ENCODE assay signal across 1 cellular context in the genomic region with DNA sequence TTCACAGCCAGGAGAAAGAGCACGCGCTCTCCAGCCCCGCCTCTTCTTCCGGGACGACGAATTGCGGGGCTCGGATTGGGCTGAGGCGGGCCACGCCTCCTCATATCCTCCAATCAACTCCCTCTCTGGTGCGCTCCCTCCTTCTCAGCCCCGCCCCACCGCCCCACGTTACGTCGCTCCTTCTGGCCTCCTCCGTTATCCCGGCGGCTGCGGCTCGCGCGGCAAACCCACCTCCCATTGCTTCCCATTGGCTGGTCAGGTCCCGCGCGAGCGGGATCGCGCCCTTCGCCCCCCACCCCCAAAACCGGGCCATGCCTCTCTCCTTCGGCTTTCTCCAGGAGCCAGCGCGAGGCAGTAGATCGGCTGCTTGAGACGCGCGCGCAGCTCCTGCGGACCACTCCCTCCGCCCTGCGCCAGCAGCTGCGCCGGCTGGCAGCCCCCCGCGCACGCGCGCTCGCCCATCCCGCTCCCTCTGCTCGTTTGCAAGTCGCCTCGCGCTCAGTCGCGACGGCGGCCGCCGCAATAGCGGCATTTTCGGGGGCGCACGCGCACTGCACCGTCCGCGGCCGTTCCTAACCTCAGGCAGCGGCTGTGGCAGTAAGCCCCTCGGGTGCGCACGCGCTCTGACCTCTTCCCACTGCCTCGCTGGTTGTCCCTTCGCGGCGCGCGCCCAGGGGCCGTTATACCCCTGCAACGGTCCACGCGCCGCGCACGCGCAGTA.
TF ChIP-seq lines count a peak whose summit lies in the region.

No MANE protein-coding gene starts in this region.

TF ChIP-seq in WTC11, 78 proteins besides CTCF, POLR2A, EP300 and RAD21 (continued from another document and continues in another):
- TF ChIP-seq, protein P1, sequence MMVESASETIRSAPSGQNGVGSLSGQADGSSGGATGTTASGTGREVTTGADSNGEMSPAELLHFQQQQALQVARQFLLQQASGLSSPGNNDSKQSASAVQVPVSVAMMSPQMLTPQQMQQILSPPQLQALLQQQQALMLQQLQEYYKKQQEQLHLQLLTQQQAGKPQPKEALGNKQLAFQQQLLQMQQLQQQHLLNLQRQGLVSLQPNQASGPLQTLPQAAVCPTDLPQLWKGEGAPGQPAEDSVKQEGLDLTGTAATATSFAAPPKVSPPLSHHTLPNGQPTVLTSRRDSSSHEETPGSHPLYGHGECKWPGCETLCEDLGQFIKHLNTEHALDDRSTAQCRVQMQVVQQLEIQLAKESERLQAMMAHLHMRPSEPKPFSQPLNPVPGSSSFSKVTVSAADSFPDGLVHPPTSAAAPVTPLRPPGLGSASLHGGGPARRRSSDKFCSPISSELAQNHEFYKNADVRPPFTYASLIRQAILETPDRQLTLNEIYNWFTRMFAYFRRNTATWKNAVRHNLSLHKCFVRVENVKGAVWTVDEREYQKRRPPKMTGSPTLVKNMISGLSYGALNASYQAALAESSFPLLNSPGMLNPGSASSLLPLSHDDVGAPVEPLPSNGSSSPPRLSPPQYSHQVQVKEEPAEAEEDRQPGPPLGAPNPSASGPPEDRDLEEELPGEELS (CRISPR knock-in tag; IDR thresholded peaks at IDR 0.05): peak; percentile 90
- TF ChIP-seq, protein P2, sequence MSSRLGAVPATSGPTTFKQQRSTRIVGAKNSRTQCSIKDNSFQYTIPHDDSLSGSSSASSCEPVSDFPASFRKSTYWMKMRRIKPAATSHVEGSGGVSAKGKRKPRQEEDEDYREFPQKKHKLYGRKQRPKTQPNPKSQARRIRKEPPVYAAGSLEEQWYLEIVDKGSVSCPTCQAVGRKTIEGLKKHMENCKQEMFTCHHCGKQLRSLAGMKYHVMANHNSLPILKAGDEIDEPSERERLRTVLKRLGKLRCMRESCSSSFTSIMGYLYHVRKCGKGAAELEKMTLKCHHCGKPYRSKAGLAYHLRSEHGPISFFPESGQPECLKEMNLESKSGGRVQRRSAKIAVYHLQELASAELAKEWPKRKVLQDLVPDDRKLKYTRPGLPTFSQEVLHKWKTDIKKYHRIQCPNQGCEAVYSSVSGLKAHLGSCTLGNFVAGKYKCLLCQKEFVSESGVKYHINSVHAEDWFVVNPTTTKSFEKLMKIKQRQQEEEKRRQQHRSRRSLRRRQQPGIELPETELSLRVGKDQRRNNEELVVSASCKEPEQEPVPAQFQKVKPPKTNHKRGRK (CRISPR knock-in tag; IDR thresholded peaks at IDR 0.05; ENCODE audit: borderline replicate concordance): no peak
- TF ChIP-seq PREB (CRISPR knock-in tag; IDR thresholded peaks at IDR 0.05; ENCODE audit: borderline replicate concordance) (no peak), ZNF138 (CRISPR knock-in tag; conservative IDR thresholded peaks at IDR 0.05) (0 out of 2 replicates have a peak, but pooled peaks have one; percentile 33), GTF2I (CRISPR knock-in tag; conservative IDR thresholded peaks at IDR 0.05) (no peak), ZNF396 (CRISPR knock-in tag; IDR thresholded peaks at IDR 0.05; ENCODE audit: borderline replicate concordance) (no peak), FOXP1 (CRISPR knock-in tag; IDR thresholded peaks at IDR 0.05; ENCODE audit: borderline replicate concordance) (no peak), ESRRA (CRISPR knock-in tag; IDR thresholded peaks at IDR 0.05; ENCODE audit: borderline replicate concordance) (no peak; the same call in 1 of the 2 replicates), AFF4 (CRISPR knock-in tag; IDR thresholded peaks at IDR 0.05; ENCODE audit: borderline replicate concordance) (no peak), RELA (CRISPR knock-in tag; IDR thresholded peaks at IDR 0.05; ENCODE audit: borderline replicate concordance) (no peak), SP1 (CRISPR knock-in tag; conservative IDR thresholded peaks at IDR 0.05) (peak; percentile 86), USF1 (CRISPR knock-in tag; IDR thresholded peaks at IDR 0.05) (peak; percentile 9; the same call in 1 of the 2 replicates), ZNF232 (CRISPR knock-in tag; IDR thresholded peaks at IDR 0.05) (peak; percentile 85), SMAD4 (CRISPR knock-in tag; IDR thresholded peaks at IDR 0.05) (no peak), OVOL2 (CRISPR knock-in tag; IDR thresholded peaks at IDR 0.05; ENCODE audit: borderline replicate concordance) (no peak), ELF4 (CRISPR knock-in tag; IDR thresholded peaks at IDR 0.05; ENCODE audit: low read depth) (no peak), MXD4 (CRISPR knock-in tag; IDR thresholded peaks at IDR 0.05; ENCODE audit: borderline replicate concordance) (no peak), MAX (CRISPR knock-in tag; IDR thresholded peaks at IDR 0.05) (peak; percentile 99), TP53 (CRISPR knock-in tag; IDR thresholded peaks at IDR 0.05) (0 out of 2 replicates have a peak, but pooled peaks have one; percentile 20), GRHL2 (CRISPR knock-in tag; IDR thresholded peaks at IDR 0.05; ENCODE audit: insufficient replicate concordance, severe bottlenecking) (no peak)
- TF ChIP-seq, protein P3, sequence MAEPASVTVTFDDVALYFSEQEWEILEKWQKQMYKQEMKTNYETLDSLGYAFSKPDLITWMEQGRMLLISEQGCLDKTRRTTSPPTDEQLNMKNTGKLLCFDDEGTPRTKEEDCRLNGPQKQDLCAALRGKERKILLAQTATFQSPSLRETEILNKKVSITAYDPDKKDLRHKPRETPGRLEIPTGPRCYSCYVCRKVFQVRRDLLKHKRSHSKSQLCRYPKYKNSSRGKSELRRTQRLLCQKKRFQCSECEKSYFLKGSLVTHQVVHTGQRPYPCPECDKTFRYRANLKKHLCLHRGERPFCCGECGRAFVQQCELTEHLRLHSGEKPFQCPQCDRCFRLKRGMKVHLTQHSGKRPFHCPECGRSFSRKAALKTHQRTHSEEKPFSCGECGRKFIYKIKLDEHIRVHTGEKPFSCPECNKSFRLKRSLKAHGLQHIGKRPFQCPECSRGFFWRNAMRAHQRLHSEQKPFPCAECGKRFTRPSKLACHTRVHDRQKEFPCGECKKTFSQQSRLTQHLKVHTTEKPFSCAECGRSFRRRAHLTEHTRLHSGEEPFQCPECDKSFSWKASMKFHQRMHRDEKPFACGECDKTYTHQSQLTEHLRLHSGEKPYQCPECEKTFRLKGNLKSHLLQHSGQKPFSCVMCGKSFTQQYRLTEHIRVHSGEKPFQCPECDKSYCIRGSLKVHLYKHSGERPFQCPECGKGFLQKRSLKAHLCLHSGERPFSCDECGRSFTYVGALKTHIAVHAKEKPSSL (CRISPR knock-in tag; conservative IDR thresholded peaks at IDR 0.05): no peak
- TF ChIP-seq, protein P4, sequence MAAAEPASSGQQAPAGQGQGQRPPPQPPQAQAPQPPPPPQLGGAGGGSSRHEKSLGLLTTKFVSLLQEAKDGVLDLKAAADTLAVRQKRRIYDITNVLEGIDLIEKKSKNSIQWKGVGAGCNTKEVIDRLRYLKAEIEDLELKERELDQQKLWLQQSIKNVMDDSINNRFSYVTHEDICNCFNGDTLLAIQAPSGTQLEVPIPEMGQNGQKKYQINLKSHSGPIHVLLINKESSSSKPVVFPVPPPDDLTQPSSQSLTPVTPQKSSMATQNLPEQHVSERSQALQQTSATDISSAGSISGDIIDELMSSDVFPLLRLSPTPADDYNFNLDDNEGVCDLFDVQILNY (CRISPR knock-in tag; IDR thresholded peaks at IDR 0.05): peak; percentile 68; the same call in 1 of the 2 replicates
- TF ChIP-seq, protein P5, sequence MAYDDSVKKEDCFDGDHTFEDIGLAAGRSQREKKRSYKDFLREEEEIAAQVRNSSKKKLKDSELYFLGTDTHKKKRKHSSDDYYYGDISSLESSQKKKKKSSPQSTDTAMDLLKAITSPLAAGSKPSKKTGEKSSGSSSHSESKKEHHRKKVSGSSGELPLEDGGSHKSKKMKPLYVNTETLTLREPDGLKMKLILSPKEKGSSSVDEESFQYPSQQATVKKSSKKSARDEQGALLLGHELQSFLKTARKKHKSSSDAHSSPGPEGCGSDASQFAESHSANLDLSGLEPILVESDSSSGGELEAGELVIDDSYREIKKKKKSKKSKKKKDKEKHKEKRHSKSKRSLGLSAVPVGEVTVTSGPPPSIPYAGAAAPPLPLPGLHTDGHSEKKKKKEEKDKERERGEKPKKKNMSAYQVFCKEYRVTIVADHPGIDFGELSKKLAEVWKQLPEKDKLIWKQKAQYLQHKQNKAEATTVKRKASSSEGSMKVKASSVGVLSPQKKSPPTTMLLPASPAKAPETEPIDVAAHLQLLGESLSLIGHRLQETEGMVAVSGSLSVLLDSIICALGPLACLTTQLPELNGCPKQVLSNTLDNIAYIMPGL (CRISPR knock-in tag; IDR thresholded peaks at IDR 0.05): peak; percentile 56; the same call in 1 of the 2 replicates
- TF ChIP-seq, protein P6, sequence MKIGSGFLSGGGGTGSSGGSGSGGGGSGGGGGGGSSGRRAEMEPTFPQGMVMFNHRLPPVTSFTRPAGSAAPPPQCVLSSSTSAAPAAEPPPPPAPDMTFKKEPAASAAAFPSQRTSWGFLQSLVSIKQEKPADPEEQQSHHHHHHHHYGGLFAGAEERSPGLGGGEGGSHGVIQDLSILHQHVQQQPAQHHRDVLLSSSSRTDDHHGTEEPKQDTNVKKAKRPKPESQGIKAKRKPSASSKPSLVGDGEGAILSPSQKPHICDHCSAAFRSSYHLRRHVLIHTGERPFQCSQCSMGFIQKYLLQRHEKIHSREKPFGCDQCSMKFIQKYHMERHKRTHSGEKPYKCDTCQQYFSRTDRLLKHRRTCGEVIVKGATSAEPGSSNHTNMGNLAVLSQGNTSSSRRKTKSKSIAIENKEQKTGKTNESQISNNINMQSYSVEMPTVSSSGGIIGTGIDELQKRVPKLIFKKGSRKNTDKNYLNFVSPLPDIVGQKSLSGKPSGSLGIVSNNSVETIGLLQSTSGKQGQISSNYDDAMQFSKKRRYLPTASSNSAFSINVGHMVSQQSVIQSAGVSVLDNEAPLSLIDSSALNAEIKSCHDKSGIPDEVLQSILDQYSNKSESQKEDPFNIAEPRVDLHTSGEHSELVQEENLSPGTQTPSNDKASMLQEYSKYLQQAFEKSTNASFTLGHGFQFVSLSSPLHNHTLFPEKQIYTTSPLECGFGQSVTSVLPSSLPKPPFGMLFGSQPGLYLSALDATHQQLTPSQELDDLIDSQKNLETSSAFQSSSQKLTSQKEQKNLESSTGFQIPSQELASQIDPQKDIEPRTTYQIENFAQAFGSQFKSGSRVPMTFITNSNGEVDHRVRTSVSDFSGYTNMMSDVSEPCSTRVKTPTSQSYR (CRISPR knock-in tag; IDR thresholded peaks at IDR 0.05): no peak
- TF ChIP-seq, protein P7, sequence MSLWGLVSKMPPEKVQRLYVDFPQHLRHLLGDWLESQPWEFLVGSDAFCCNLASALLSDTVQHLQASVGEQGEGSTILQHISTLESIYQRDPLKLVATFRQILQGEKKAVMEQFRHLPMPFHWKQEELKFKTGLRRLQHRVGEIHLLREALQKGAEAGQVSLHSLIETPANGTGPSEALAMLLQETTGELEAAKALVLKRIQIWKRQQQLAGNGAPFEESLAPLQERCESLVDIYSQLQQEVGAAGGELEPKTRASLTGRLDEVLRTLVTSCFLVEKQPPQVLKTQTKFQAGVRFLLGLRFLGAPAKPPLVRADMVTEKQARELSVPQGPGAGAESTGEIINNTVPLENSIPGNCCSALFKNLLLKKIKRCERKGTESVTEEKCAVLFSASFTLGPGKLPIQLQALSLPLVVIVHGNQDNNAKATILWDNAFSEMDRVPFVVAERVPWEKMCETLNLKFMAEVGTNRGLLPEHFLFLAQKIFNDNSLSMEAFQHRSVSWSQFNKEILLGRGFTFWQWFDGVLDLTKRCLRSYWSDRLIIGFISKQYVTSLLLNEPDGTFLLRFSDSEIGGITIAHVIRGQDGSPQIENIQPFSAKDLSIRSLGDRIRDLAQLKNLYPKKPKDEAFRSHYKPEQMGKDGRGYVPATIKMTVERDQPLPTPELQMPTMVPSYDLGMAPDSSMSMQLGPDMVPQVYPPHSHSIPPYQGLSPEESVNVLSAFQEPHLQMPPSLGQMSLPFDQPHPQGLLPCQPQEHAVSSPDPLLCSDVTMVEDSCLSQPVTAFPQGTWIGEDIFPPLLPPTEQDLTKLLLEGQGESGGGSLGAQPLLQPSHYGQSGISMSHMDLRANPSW (CRISPR knock-in tag; conservative IDR thresholded peaks at IDR 0.05; ENCODE audit: low read depth): no peak
- TF ChIP-seq, protein P8, sequence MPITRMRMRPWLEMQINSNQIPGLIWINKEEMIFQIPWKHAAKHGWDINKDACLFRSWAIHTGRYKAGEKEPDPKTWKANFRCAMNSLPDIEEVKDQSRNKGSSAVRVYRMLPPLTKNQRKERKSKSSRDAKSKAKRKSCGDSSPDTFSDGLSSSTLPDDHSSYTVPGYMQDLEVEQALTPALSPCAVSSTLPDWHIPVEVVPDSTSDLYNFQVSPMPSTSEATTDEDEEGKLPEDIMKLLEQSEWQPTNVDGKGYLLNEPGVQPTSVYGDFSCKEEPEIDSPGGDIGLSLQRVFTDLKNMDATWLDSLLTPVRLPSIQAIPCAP (CRISPR knock-in tag; IDR thresholded peaks at IDR 0.05): no peak; the same call in 1 of the 2 replicates
